2 cellular contexts compared by ENCODE assay signal in genomic region chr19:49579193-49579592, GRCh38.
TF ChIP-seq lines count a peak whose summit lies in the region.

No MANE protein-coding gene starts in this region.

TF ChIP-seq in IMR-90, 13 proteins besides CTCF, POLR2A, EP300 and RAD21:
- TF ChIP-seq CEBPB (IDR thresholded peaks at IDR 0.05; ENCODE audit: low read depth, low read length), result no peak
- no peak for TF ChIP-seq CHD1 (IDR thresholded peaks at IDR 0.05; ENCODE audit: low read depth, low read length)
- TF ChIP-seq USF2 (IDR thresholded peaks at IDR 0.05; ENCODE audit: low read depth, low read length), result no peak
- no peak for TF ChIP-seq MAZ (IDR thresholded peaks at IDR 0.05; ENCODE audit: borderline replicate concordance, low read depth, low read length)
- TF ChIP-seq BHLHE40 (IDR thresholded peaks at IDR 0.05; ENCODE audit: low read depth, low read length), result no peak
- no peak for TF ChIP-seq MXI1 (IDR thresholded peaks at IDR 0.05; ENCODE audit: borderline replicate concordance, low read depth, low read length)
- no peak for TF ChIP-seq SMC3 (IDR thresholded peaks at IDR 0.05; ENCODE audit: low read depth, low read length)
- TF ChIP-seq ELK1 (IDR thresholded peaks at IDR 0.05; ENCODE audit: borderline replicate concordance, low read depth, low read length), result no peak
- no peak for TF ChIP-seq FOS (IDR thresholded peaks at IDR 0.05; ENCODE audit: low read depth, low read length)
- TF ChIP-seq RCOR1 (IDR thresholded peaks at IDR 0.05; ENCODE audit: insufficient replicate concordance, low read length), result no peak
- TF ChIP-seq RFX5 (IDR thresholded peaks at IDR 0.05; ENCODE audit: low read depth, low read length), result no peak
- TF ChIP-seq NFE2L2 (IDR thresholded peaks at IDR 0.05; ENCODE audit: low read depth, low read length), result no peak
- no peak for TF ChIP-seq MAFK (IDR thresholded peaks at IDR 0.05; ENCODE audit: low read depth, low read length)
TF ChIP-seq in IMR-90: peak in this region for 0.

TF ChIP-seq in GM12878, 131 proteins besides CTCF, POLR2A, EP300 and RAD21:
- 0 out of 2 replicates have a peak, but pooled peaks have one; percentile 33 for TF ChIP-seq ZNF687 (IDR thresholded peaks at IDR 0.05)
- TF ChIP-seq BCL11A (IDR thresholded peaks at IDR 0.05; ENCODE audit: low read depth, low read length), result no peak
- TF ChIP-seq SREBF2 (IDR thresholded peaks at IDR 0.05; ENCODE audit: low read length), result no peak
